19 cellular contexts compared by ENCODE assay signal in the genomic region with DNA sequence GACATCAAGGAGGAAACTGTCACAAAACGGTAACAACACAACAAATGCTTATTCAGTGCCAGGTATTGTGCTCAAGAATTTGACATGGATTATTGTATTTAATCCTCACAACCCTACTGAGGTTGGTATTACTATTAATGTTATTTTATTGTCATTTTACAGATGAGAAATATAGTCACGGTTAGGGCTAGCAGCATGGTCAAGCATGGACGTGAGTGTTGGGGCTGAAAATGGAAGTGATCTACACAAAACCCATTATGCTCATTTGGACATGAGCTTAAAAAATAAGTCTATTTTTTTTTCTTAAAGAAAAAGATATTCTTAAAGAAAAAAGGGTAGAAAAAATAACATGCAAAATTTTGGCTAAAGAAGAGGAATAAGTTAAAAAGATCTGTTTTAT.
"Had no signal": no experiment of that assay in that cellular context is flagged by ENCODE, and none has a peak within 500 bp of the region (broad histone marks: within the 10 kb centered on the region; RNA-seq: fewer than 3 reads in every experiment).

No MANE protein-coding gene starts in this region.

- H3K9me3 ChIP-seq: colonic mucosa, esophagus muscularis mucosa, gastroesophageal sphincter, heart left ventricle, left lung, lower lobe of right lung had no signal

- ATAC-seq: foreskin keratinocyte, gastroesophageal sphincter, heart left ventricle, left cardiac atrium, left lung, left ventricle myocardium superior, lower lobe of right lung had no signal

- H3K36me3 Mint-ChIP-seq: immature natural killer cell, memory B cell had no signal

- DNase-seq: colonic mucosa; cortex of kidney; effector CD4-positive, alpha-beta T cell; effector memory CD4-positive, alpha-beta T cell; foreskin keratinocyte; heart left ventricle; hypothalamus; immature natural killer cell; left cardiac atrium; left lung; left ventricle myocardium superior; lower lobe of right lung; mesendoderm; midbrain had no signal

- H3K36me3 ChIP-seq: colonic mucosa, esophagus muscularis mucosa, gastroesophageal sphincter, heart left ventricle, left lung, lower lobe of right lung had no signal

- H3K4me3 ChIP-seq: colonic mucosa, esophagus muscularis mucosa, gastroesophageal sphincter, heart left ventricle, hepatocyte, left lung, lower lobe of right lung had no signal

- H3K4me1 Mint-ChIP-seq: immature natural killer cell, memory B cell had no signal

- H3K27me3 Mint-ChIP-seq: dendritic cell treated with granulocyte-macrophage colony-stimulating factor and Interleukin-4, amounts not matched to agents 40 ng/mL and 50 ng/mL, for 4 days; memory B cell had no signal

- H3K9me3 Mint-ChIP-seq: dendritic cell treated with granulocyte-macrophage colony-stimulating factor and Interleukin-4, amounts not matched to agents 40 ng/mL and 50 ng/mL, for 4 days; memory B cell had no signal

- H3K27ac Mint-ChIP-seq: dendritic cell treated with granulocyte-macrophage colony-stimulating factor and Interleukin-4, amounts not matched to agents 40 ng/mL and 50 ng/mL, for 4 days; immature natural killer cell; memory B cell had no signal

- H3K27me3 ChIP-seq: colonic mucosa, esophagus muscularis mucosa, foreskin keratinocyte, gastroesophageal sphincter, heart left ventricle, left lung had no signal

- H3K27ac ChIP-seq: colonic mucosa, esophagus muscularis mucosa, foreskin keratinocyte, gastroesophageal sphincter, heart left ventricle, hepatocyte, left lung, lower lobe of right lung had no signal

- H3K4me3 Mint-ChIP-seq: dendritic cell treated with granulocyte-macrophage colony-stimulating factor and Interleukin-4, amounts not matched to agents 40 ng/mL and 50 ng/mL, for 4 days; immature natural killer cell; memory B cell had no signal
